ENCODE assay signal across 1 cellular context in the genomic region with DNA sequence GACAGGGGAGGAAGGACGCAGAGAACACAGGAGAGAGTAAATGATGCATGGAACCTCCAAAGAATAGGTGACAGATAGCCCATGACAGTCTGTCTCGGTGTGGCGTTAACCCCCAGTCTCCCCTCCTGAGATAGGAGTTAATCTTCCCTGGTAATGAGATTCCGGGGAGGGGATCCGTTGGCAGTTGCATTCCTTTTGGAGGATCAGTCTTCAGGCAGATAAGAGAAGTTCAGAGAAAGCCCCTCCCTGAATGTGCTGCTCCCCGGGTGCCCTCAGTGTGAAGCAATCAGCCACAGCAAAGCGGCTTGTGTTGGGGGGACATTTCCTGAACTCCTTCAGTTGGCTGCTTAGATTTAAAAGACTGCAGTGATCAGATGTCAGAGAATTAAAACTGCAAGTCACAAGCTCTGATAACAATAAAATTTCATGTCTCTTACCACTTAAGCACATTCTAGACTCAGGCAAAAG.
TF ChIP-seq lines count a peak whose summit lies in the region.

No MANE protein-coding gene starts in this region.

TF ChIP-seq in K562, 482 proteins besides CTCF, POLR2A, EP300 and RAD21 (continued from another document and continues in another):
- TF ChIP-seq MXI1 (IDR thresholded peaks at IDR 0.05; ENCODE audit: low read depth, low read length) (no peak), CREB3 (tag; conservative IDR thresholded peaks at IDR 0.05; ENCODE audit: low read depth) (no peak), KDM5B (IDR thresholded peaks at IDR 0.05; ENCODE audit: insufficient replicate concordance, low read depth, low read length) (no peak), ZNF644 (tag; IDR thresholded peaks at IDR 0.05; ENCODE audit: low read depth) (no peak), MBD2 (IDR thresholded peaks at IDR 0.05; ENCODE audit: borderline replicate concordance, low read depth) (no peak), ETV6 (IDR thresholded peaks at IDR 0.05; ENCODE audit: borderline replicate concordance in 1 of 2, low read depth in 2 of 2, low read length in 1 of 2) (no peak), ETV6 (CRISPR knock-in tag; IDR thresholded peaks at IDR 0.05; ENCODE audit: borderline replicate concordance) (no peak), KLF1 (tag; IDR thresholded peaks at IDR 0.05) (no peak), ZNF717 (CRISPR knock-in tag; IDR thresholded peaks at IDR 0.05) (no peak), NCOA2 (IDR thresholded peaks at IDR 0.05; ENCODE audit: partially characterized antibody in 2 of 2) (no peak), TRIM25 (IDR thresholded peaks at IDR 0.05; ENCODE audit: borderline replicate concordance) (no peak), PHF20 (IDR thresholded peaks at IDR 0.05; ENCODE audit: partially characterized antibody) (no peak), THRA (IDR thresholded peaks at IDR 0.05) (no peak), XRCC3 (IDR thresholded peaks at IDR 0.05) (no peak), MIER1 (IDR thresholded peaks at IDR 0.05; ENCODE audit: low read depth) (no peak), ZNF586 (CRISPR knock-in tag; conservative IDR thresholded peaks at IDR 0.05) (no peak), ZNF77 (CRISPR knock-in tag; IDR thresholded peaks at IDR 0.05) (no peak), RBFOX2 (IDR thresholded peaks at IDR 0.05; ENCODE audit: low read depth, low read length) (no peak), EP400 (IDR thresholded peaks at IDR 0.05) (no peak), HLTF (IDR thresholded peaks at IDR 0.05) (no peak), PHF21A (IDR thresholded peaks at IDR 0.05; ENCODE audit: borderline replicate concordance, low read depth) (no peak), PBX2 (CRISPR knock-in tag; IDR thresholded peaks at IDR 0.05; ENCODE audit: low read depth) (no peak), PBX2 (tag; conservative IDR thresholded peaks at IDR 0.05; ENCODE audit: low read depth) (no peak), POLR3G (IDR thresholded peaks at IDR 0.05; ENCODE audit: extremely low read depth, insufficient read length, insufficient replicate concordance) (no peak), LEF1 (IDR thresholded peaks at IDR 0.05) (0 out of 2 replicates have a peak, but pooled peaks have one; percentile 46), HMBOX1 (IDR thresholded peaks at IDR 0.05) (peak; percentile 90), HDAC2 (IDR thresholded peaks at IDR 0.05) (0 out of 2 replicates have a peak, but pooled peaks have one; percentile 50), MCM3 (IDR thresholded peaks at IDR 0.05) (no peak), SIN3B (IDR thresholded peaks at IDR 0.05; ENCODE audit: low read depth) (no peak), ZNF212 (CRISPR knock-in tag; IDR thresholded peaks at IDR 0.05) (no peak)
- TF ChIP-seq, protein P1, sequence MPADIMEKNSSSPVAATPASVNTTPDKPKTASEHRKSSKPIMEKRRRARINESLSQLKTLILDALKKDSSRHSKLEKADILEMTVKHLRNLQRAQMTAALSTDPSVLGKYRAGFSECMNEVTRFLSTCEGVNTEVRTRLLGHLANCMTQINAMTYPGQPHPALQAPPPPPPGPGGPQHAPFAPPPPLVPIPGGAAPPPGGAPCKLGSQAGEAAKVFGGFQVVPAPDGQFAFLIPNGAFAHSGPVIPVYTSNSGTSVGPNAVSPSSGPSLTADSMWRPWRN (IDR thresholded peaks at IDR 0.05; ENCODE audit: low read depth) = no peak
- TF ChIP-seq, protein P2, sequence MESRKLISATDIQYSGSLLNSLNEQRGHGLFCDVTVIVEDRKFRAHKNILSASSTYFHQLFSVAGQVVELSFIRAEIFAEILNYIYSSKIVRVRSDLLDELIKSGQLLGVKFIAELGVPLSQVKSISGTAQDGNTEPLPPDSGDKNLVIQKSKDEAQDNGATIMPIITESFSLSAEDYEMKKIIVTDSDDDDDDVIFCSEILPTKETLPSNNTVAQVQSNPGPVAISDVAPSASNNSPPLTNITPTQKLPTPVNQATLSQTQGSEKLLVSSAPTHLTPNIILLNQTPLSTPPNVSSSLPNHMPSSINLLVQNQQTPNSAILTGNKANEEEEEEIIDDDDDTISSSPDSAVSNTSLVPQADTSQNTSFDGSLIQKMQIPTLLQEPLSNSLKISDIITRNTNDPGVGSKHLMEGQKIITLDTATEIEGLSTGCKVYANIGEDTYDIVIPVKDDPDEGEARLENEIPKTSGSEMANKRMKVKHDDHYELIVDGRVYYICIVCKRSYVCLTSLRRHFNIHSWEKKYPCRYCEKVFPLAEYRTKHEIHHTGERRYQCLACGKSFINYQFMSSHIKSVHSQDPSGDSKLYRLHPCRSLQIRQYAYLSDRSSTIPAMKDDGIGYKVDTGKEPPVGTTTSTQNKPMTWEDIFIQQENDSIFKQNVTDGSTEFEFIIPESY (CRISPR knock-in tag; IDR thresholded peaks at IDR 0.05) = no peak
- TF ChIP-seq, protein P3, sequence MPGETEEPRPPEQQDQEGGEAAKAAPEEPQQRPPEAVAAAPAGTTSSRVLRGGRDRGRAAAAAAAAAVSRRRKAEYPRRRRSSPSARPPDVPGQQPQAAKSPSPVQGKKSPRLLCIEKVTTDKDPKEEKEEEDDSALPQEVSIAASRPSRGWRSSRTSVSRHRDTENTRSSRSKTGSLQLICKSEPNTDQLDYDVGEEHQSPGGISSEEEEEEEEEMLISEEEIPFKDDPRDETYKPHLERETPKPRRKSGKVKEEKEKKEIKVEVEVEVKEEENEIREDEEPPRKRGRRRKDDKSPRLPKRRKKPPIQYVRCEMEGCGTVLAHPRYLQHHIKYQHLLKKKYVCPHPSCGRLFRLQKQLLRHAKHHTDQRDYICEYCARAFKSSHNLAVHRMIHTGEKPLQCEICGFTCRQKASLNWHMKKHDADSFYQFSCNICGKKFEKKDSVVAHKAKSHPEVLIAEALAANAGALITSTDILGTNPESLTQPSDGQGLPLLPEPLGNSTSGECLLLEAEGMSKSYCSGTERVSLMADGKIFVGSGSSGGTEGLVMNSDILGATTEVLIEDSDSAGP (CRISPR knock-in tag; IDR thresholded peaks at IDR 0.05) = no peak
- TF ChIP-seq, protein P4, sequence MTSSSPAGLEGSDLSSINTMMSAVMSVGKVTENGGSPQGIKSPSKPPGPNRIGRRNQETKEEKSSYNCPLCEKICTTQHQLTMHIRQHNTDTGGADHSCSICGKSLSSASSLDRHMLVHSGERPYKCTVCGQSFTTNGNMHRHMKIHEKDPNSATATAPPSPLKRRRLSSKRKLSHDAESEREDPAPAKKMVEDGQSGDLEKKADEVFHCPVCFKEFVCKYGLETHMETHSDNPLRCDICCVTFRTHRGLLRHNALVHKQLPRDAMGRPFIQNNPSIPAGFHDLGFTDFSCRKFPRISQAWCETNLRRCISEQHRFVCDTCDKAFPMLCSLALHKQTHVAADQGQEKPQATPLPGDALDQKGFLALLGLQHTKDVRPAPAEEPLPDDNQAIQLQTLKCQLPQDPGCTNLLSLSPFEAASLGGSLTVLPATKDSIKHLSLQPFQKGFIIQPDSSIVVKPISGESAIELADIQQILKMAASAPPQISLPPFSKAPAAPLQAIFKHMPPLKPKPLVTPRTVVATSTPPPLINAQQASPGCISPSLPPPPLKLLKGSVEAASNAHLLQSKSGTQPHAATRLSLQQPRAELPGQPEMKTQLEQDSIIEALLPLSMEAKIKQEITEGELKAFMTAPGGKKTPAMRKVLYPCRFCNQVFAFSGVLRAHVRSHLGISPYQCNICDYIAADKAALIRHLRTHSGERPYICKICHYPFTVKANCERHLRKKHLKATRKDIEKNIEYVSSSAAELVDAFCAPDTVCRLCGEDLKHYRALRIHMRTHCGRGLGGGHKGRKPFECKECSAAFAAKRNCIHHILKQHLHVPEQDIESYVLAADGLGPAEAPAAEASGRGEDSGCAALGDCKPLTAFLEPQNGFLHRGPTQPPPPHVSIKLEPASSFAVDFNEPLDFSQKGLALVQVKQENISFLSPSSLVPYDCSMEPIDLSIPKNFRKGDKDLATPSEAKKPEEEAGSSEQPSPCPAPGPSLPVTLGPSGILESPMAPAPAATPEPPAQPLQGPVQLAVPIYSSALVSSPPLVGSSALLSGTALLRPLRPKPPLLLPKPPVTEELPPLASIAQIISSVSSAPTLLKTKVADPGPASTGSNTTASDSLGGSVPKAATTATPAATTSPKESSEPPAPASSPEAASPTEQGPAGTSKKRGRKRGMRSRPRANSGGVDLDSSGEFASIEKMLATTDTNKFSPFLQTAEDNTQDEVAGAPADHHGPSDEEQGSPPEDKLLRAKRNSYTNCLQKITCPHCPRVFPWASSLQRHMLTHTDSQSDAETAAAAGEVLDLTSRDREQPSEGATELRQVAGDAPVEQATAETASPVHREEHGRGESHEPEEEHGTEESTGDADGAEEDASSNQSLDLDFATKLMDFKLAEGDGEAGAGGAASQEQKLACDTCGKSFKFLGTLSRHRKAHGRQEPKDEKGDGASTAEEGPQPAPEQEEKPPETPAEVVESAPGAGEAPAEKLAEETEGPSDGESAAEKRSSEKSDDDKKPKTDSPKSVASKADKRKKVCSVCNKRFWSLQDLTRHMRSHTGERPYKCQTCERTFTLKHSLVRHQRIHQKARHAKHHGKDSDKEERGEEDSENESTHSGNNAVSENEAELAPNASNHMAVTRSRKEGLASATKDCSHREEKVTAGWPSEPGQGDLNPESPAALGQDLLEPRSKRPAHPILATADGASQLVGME (CRISPR knock-in tag; IDR thresholded peaks at IDR 0.05) = no peak
- TF ChIP-seq, protein P5, sequence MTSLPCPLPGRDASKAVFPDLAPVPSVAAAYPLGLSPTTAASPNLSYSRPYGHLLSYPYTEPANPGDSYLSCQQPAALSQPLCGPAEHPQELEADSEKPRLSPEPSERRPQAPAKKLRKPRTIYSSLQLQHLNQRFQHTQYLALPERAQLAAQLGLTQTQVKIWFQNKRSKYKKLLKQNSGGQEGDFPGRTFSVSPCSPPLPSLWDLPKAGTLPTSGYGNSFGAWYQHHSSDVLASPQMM (CRISPR knock-in tag; IDR thresholded peaks at IDR 0.05) = no peak
- TF ChIP-seq, protein P6, sequence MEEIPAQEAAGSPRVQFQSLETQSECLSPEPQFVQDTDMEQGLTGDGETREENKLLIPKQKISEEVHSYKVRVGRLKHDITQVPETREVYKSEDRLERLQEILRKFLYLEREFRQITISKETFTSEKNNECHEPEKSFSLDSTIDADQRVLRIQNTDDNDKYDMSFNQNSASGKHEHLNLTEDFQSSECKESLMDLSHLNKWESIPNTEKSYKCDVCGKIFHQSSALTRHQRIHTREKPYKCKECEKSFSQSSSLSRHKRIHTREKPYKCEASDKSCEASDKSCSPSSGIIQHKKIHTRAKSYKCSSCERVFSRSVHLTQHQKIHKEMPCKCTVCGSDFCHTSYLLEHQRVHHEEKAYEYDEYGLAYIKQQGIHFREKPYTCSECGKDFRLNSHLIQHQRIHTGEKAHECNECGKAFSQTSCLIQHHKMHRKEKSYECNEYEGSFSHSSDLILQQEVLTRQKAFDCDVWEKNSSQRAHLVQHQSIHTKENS (CRISPR knock-in tag; IDR thresholded peaks at IDR 0.05) = no peak
- TF ChIP-seq, protein P7, sequence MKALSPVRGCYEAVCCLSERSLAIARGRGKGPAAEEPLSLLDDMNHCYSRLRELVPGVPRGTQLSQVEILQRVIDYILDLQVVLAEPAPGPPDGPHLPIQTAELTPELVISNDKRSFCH (CRISPR knock-in tag; IDR thresholded peaks at IDR 0.05) = no peak
- TF ChIP-seq, protein P7 (tag; IDR thresholded peaks at IDR 0.05) = no peak
